7 cellular contexts compared by ENCODE assay signal in the genomic region with DNA sequence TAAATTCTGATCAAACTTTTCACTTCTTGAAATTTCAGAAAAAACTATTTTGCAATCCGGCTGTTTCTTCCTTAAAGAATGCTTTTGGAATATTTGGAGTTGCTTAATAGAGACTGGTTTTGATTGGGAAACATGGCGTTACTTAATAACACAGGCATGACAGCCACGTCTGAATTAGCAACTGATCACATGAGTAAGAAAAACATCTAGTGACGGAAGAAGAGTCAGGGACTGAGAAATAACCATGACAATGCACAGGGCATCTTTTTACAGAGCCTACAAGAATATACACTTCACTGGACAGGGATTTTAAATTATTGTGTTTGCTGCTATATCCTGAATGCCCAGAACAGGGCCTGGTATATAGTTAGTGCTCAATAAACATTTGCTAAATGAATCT. TPM values are rescaled to one million over a fixed set of nuclear protein-coding genes. Genes with fewer than 3 reads are reported as not detected.
A peak's percentile ranks its signal among the peaks of the same experiment; 100 is the strongest.
DNase-seq lines count a peak whose midpoint lies in the region; ATAC-seq and TF ChIP-seq lines count a peak whose summit lies in the region.
"Not testable (repeated sequence)": the region's sequence is repeated elsewhere in the genome, so short reads cannot be mapped to it uniquely, and the experiment has no call there.
"Had no signal": no experiment of that assay in that cellular context is flagged by ENCODE, and none has a peak within 500 bp of the region (broad histone marks: within the 10 kb centered on the region; RNA-seq: fewer than 3 reads in every experiment).

No MANE protein-coding gene starts in this region.

- DNase-seq in body of pancreas; Right ventricle myocardium superior; left ventricle myocardium superior; right lobe of liver; naive thymus-derived CD4-positive, alpha-beta T cell; sciatic nerve (ENCODE audit: low spot score): not testable (repeated sequence)

- not testable (repeated sequence) for H3K27ac ChIP-seq in body of pancreas; right lobe of liver; naive thymus-derived CD4-positive, alpha-beta T cell (ENCODE audit: low read depth, low read length)

- not testable (repeated sequence) for H3K27me3 ChIP-seq in body of pancreas; right lobe of liver; naive thymus-derived CD4-positive, alpha-beta T cell (ENCODE audit: control insufficient read depth in 2 of 2, insufficient read depth in 2 of 2, low read length in 2 of 2)

- TF ChIP-seq POLR2A in body of pancreas (IDR thresholded peaks at IDR 0.05); right lobe of liver (IDR thresholded peaks at IDR 0.05): not testable (repeated sequence)

- not testable (repeated sequence) for H3K36me3 ChIP-seq in body of pancreas (replicated peaks in 1 of 2; ENCODE audit: insufficient read depth in 1 of 2, low read depth in 2 of 2); right lobe of liver; naive thymus-derived CD4-positive, alpha-beta T cell (ENCODE audit: control insufficient read depth in 2 of 3, insufficient read depth in 3 of 3, low read length in 3 of 3)

- intact Hi-C loops in body of pancreas (cut with DNase I); Right ventricle myocardium superior (cut with DNase I); left ventricle myocardium superior (cut with micrococcal nuclease); right lobe of liver (cut with DNase I); naive thymus-derived CD4-positive, alpha-beta T cell (cut with micrococcal nuclease); sciatic nerve (cut with DNase I): not testable (repeated sequence)

- not testable (repeated sequence) for H3K27me3 Mint-ChIP-seq in naive thymus-derived CD4-positive, alpha-beta T cell

- ATAC-seq in body of pancreas (peak; percentile 47), Right ventricle myocardium superior (ENCODE audit: poor library complexity) (peak; percentile 82), left ventricle myocardium superior (peak; percentile 77), right lobe of liver (peak; percentile 60 to 84 (median 80)), sciatic nerve (peak; percentile 93)
- peak; percentile 67 for ATAC-seq in naive thymus-derived CD4-positive, alpha-beta T cell

- not testable (repeated sequence) for H3K9me3 Mint-ChIP-seq in naive thymus-derived CD4-positive, alpha-beta T cell

- not testable (repeated sequence) for TF ChIP-seq CTCF in body of pancreas (IDR thresholded peaks at IDR 0.05); right lobe of liver (IDR thresholded peaks at IDR 0.05)

- H3K4me3 Mint-ChIP-seq in naive thymus-derived CD4-positive, alpha-beta T cell, result not testable (repeated sequence)

- POLR2A ChIA-PET in naive thymus-derived CD4-positive, alpha-beta T cell (lab: Charles Lee), result not testable (repeated sequence)

- not testable (repeated sequence) for H3K4me1 ChIP-seq in body of pancreas; right lobe of liver; naive thymus-derived CD4-positive, alpha-beta T cell (ENCODE audit: control insufficient read depth in 2 of 2, insufficient read depth in 2 of 2, low read length in 2 of 2)

- not testable (repeated sequence) for H3K4me1 Mint-ChIP-seq in naive thymus-derived CD4-positive, alpha-beta T cell

- not testable (repeated sequence) for H3K36me3 Mint-ChIP-seq in naive thymus-derived CD4-positive, alpha-beta T cell

- CTCF ChIA-PET in naive thymus-derived CD4-positive, alpha-beta T cell (lab: Charles Lee), result not testable (repeated sequence)

- WGBS in body of pancreas, 2 donors, result no CpG with 5 or more reads among the region's 4 CpGs
- WGBS in right lobe of liver (ENCODE audit: insufficient coverage, low coverage, low lambda C conversion rate, missing lambda C conversion rate), result no CpG with 5 or more reads among the region's 4 CpGs

- H3K4me3 ChIP-seq in body of pancreas; right lobe of liver; naive thymus-derived CD4-positive, alpha-beta T cell (ENCODE audit: low read length): not testable (repeated sequence)

- H3K27ac Mint-ChIP-seq in naive thymus-derived CD4-positive, alpha-beta T cell, result not testable (repeated sequence)

- not testable (repeated sequence) for H3K9me3 ChIP-seq in body of pancreas; right lobe of liver; naive thymus-derived CD4-positive, alpha-beta T cell (ENCODE audit: control insufficient read depth in 2 of 3, low read length in 3 of 3)

RNA-seq across cellular contexts. Expression of gene NUDT4B, which starts 25.1 kb away (rescaled TPM):
- total RNA-seq in body of pancreas (10 to 100 TPM; 10.9 to 42.5 TPM), Right ventricle myocardium superior (0.38 TPM), left ventricle myocardium superior (not detected), right lobe of liver (10 to 100 TPM in 1 of 6 experiments, 1 to 10 TPM in 4, under 1 TPM in 1; 0.42 to 17.6 (median 2.5) TPM), sciatic nerve (not detected)
- under 1 TPM in 2 of 5 experiments, not detected in 3; 0.62 to 0.69 TPM for total RNA-seq in naive thymus-derived CD4-positive, alpha-beta T cell
- polyA plus RNA-seq in naive thymus-derived CD4-positive, alpha-beta T cell, result 10 to 100 TPM in 1 of 2 donors, 1 to 10 TPM in 1; 3.7 to 11.2 TPM
- total RNA-seq: CD4-positive, CD25-positive, alpha-beta regulatory T cell had no signal
